ENCODE assay signal across 9 cellular contexts in the genomic region with DNA sequence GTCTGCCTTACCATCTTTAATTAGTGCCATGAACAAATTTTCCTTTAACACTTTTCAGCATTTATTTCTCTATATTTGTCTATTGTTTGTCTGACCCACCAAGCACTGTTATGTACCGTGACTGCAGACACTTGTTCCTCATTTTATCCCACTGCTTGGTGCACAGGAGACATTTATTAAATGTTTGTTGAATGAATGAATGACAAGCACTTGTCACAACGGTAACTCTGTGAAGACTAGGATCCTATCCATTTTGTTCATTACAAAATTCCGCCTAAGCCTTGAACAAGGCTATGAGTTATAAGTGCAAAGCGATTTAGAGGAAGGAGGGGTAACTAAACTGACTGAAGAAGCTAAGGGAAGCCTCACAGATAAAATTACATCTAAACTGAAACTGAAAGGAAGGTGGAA. TPM values are rescaled to one million over a fixed set of nuclear protein-coding genes. Genes with fewer than 3 reads are reported as not detected.
DNase-seq lines count a peak whose midpoint lies in the region; TF ChIP-seq lines count a peak whose summit lies in the region.
"Had no signal": no experiment of that assay in that cellular context is flagged by ENCODE, and none has a peak within 500 bp of the region (broad histone marks: within the 10 kb centered on the region; RNA-seq: fewer than 3 reads in every experiment).

No MANE protein-coding gene starts in this region.

- H3K4me1 ChIP-seq in sigmoid colon = peaks cover 0 to 35% (median 17%) of the 10 kb centered on the region in 4 donors

- H3K27ac ChIP-seq in SK-N-MC (peak overlapping the region; percentile 87), sigmoid colon (peak overlapping the region; percentile 92 to 95 (median 92))

- no peaks in the 10 kb centered on the region for H3K27me3 ChIP-seq in sigmoid colon

- H3K9ac ChIP-seq in SK-N-MC (ENCODE audit: insufficient read length) = peak overlapping the region; percentile 87

- WGBS in sigmoid colon, 2 donors = 53 to 71% methylated on average over 4 of the region's 4 CpGs

- no peak for TF ChIP-seq POLR2A in sigmoid colon (IDR thresholded peaks at IDR 0.05)

- intact Hi-C loops in sigmoid colon (cut with DNase I) = loop anchor here (2.0 to 10.0 kb wide), 2 partner anchors 49 to 1411 kb away; partner anchors contain the start of genes AHCYL1, ATP5PB and WDR77
- intact Hi-C loops in posterior vena cava (cut with DNase I) = no loop called here

- TF ChIP-seq EP300 in sigmoid colon (IDR thresholded peaks at IDR 0.05) = no peak

- H3K36me3 ChIP-seq in SK-N-MC (ENCODE audit: insufficient read depth, low read length) = peaks cover 23% of the 10 kb centered on the region
- peaks cover 3 to 27% (median 11%) of the 10 kb centered on the region in 4 donors for H3K36me3 ChIP-seq in sigmoid colon

- H3K9me3 ChIP-seq in SK-N-MC (ENCODE audit: low read depth, low read length) (no peaks in the 10 kb centered on the region), sigmoid colon (no peaks in the 10 kb centered on the region)

- TF ChIP-seq CTCF in fibroblast of mammary gland (conservative IDR thresholded peaks at IDR 0.05; ENCODE audit: control insufficient read depth, insufficient read depth, low read depth, low read length) (no peak), sigmoid colon (IDR thresholded peaks at IDR 0.05) (no peak)

- DNase-seq in SK-N-MC (ENCODE audit: low read depth, low spot score) (no peak), fibroblast of mammary gland (ENCODE audit: low read depth) (no peak), sigmoid colon (no peak), H4 (ENCODE audit: low spot score) (no peak), AG20443 (ENCODE audit: low spot score) (no peak), posterior vena cava (ENCODE audit: low spot score) (no peak)
- no peak for DNase-seq in activated effector memory CD4-positive, alpha-beta T cell treated with Interleukin-2 at 50 U/mL for 16 hours

- H3K4me3 ChIP-seq in GM08714 (ENCODE audit: low read length) (peak overlapping the region; percentile 87), SK-N-MC (peak overlapping the region; percentile 98), fibroblast of mammary gland (ENCODE audit: control insufficient read depth, low read depth, low read length) (peak overlapping the region; percentile 54), sigmoid colon (peak overlapping the region; percentile 89 to 98 (median 94))

RNA-seq across cellular contexts. Expression of gene STRIP1, which starts 0.4 kb away (rescaled TPM):
- 10 to 100 TPM; 32.8 to 47.8 (median 36.1) TPM for total RNA-seq in sigmoid colon
- polyA plus RNA-seq in sigmoid colon = 10 to 100 TPM in 1 of 3 donors, 1 to 10 TPM in 2; 7.9 to 24.8 (median 9.6) TPM
- total RNA-seq in H4 (2014; rRNA removed; shearing (Covaris generic)) = 16.9 and 17.7 TPM in 2 replicates
- total RNA-seq in posterior vena cava = 10 to 100 TPM; 27.2 to 29.8 TPM

RNA-seq across cellular contexts. Expression of gene ALX3, which starts 36.4 kb away (rescaled TPM):
- total RNA-seq in sigmoid colon (not detected), posterior vena cava (not detected)
- polyA plus RNA-seq in sigmoid colon = under 1 TPM in 1 of 3 donors, not detected in 2; 0.13 TPM
- not detected in 2 replicates for total RNA-seq in H4 (2014; rRNA removed; shearing (Covaris generic))
- total RNA-seq: T-helper 2 cell treated with Interferon-gamma antibody and Interleukin-4, amounts not matched to agents 100 ng/mL and 5 ng/mL, for 36 hours had no signal

RNA-seq across cellular contexts. Expression of gene AHCYL1, which starts 49.5 kb away (rescaled TPM):
- 10 to 100 TPM; 58.2 to 76.7 (median 73.4) TPM for total RNA-seq in sigmoid colon
- polyA plus RNA-seq in sigmoid colon = 10 to 100 TPM; 42.6 to 57.3 (median 49.1) TPM
- total RNA-seq in H4 (2014; rRNA removed; shearing (Covaris generic)) = 45.1 and 62.6 TPM in 2 replicates
- 10 to 100 TPM; 64.9 to 67.3 TPM for total RNA-seq in posterior vena cava
